In the genomic region with DNA sequence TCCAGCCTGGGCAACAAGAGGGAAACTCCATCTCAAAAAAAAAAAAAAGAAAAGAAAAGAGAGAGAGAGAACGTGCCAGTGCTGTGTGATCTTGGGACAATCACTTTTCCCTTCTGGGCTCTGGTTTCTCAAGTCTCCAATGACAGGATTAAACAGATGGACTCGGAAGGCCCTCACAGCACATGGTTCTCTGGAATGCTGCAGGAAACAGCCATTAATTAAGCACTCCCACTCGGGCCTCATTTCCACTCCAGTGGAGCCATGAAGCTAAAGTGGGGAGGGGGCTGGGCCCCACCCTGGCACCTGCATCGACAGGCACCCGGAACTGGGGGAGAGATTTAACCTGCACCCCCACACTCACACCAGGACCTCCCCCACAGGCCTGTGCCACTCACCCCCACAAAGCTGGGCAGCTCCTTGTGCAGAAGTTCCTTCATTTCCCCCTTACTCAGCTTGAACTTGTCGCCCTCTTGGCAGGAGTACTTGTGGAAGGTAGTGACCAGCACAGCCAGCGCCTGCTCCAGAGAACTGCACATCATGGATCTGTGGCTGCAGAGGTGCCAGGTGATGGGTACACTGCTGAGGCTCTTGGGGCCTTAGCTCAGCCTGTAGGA, we compare ENCODE assay signal across 22 cellular contexts. TPM values are rescaled to one million over a fixed set of nuclear protein-coding genes. Genes with fewer than 3 reads are reported as not detected.
DNase-seq lines count a peak whose midpoint lies in the region; ATAC-seq and TF ChIP-seq lines count a peak whose summit lies in the region.
"Had no signal": no experiment of that assay in that cellular context is flagged by ENCODE, and none has a peak within 500 bp of the region (broad histone marks: within the 10 kb centered on the region; RNA-seq: fewer than 3 reads in every experiment).

No MANE protein-coding gene starts in this region.

- peak overlapping the region; percentile 7 for H3K4me3 Mint-ChIP-seq in dendritic cell treated with granulocyte-macrophage colony-stimulating factor and Interleukin-4, amounts not matched to agents 40 ng/mL and 50 ng/mL, for 4 days
- H3K4me3 Mint-ChIP-seq in nephron progenitor cell: no peak overlapping the region
- H3K4me3 Mint-ChIP-seq: stimulated activated naive B cell treated with anti-CD40 and anti-IgM and Interleukin-4, amounts not matched to agents 10 μg/mL and 1 μg/mL and 100 μg/mL, for 72 hours had no signal

- H3K4me3 ChIP-seq in vagina: peak overlapping the region; percentile 9 to 36
- H3K4me3 ChIP-seq: esophagus muscularis mucosa, HAP-1, tibial nerve had no signal

- H3K4me1 Mint-ChIP-seq in dendritic cell treated with granulocyte-macrophage colony-stimulating factor and Interleukin-4, amounts not matched to agents 40 ng/mL and 50 ng/mL, for 4 days (ENCODE audit: low read depth): peaks cover 61% of the 10 kb centered on the region
- H3K4me1 Mint-ChIP-seq in nephron progenitor cell: peaks cover 50% of the 10 kb centered on the region

- H3K36me3 Mint-ChIP-seq in dendritic cell treated with granulocyte-macrophage colony-stimulating factor and Interleukin-4, amounts not matched to agents 40 ng/mL and 50 ng/mL, for 4 days (ENCODE audit: low read depth): no peaks in the 10 kb centered on the region
- H3K36me3 Mint-ChIP-seq in nephron progenitor cell (ENCODE audit: low read depth): no peaks in the 10 kb centered on the region
- H3K36me3 Mint-ChIP-seq: stimulated activated naive B cell treated with anti-CD40 and anti-IgM and Interleukin-4, amounts not matched to agents 10 μg/mL and 1 μg/mL and 100 μg/mL, for 72 hours had no signal

- ATAC-seq in HG03521 (IDR thresholded peaks at IDR 0.05; ENCODE audit: unreplicated experiment): no peak
- no peak for ATAC-seq in HG03565 (IDR thresholded peaks at IDR 0.05; ENCODE audit: unreplicated experiment)
- ATAC-seq: left ventricle myocardium superior; stimulated activated naive B cell treated with anti-CD40 and anti-IgM and Interleukin-4, amounts not matched to agents 10 μg/mL and 1 μg/mL and 100 μg/mL, for 72 hours had no signal

- POLR2A ChIA-PET in HEK293T (lab: Yijun Ruan, JAX): interaction anchor here (1.0 kb wide), 2 partner anchors 18 to 64 kb away, joined by 3 read pairs; partner anchors contain the start of genes S100A13 and S100A4

- no peaks in the 10 kb centered on the region for H3K27me3 Mint-ChIP-seq in dendritic cell treated with granulocyte-macrophage colony-stimulating factor and Interleukin-4, amounts not matched to agents 40 ng/mL and 50 ng/mL, for 4 days
- peaks cover 7% of the 10 kb centered on the region for H3K27me3 Mint-ChIP-seq in nephron progenitor cell (ENCODE audit: low read depth, poor library complexity)
- H3K27me3 Mint-ChIP-seq: stimulated activated naive B cell treated with anti-CD40 and anti-IgM and Interleukin-4, amounts not matched to agents 10 μg/mL and 1 μg/mL and 100 μg/mL, for 72 hours had no signal

- H3K27me3 ChIP-seq in vagina: no peaks in the 10 kb centered on the region
- H3K27me3 ChIP-seq: esophagus muscularis mucosa, tibial nerve had no signal

- intact Hi-C loops in dendritic cell treated with granulocyte-macrophage colony-stimulating factor and Interleukin-4, amounts not matched to agents 40 ng/mL and 50 ng/mL, for 4 days (cut with micrococcal nuclease): no loop called here
- intact Hi-C loops in vagina (cut with DNase I): loop anchor here (2.0 kb wide), 1 partner anchor 15 kb away; the partner anchor contains the start of gene S100A3

- peaks cover 33% of the 10 kb centered on the region for H3K4me1 ChIP-seq in vagina

- no peak for TF ChIP-seq POLR2A in vagina (IDR thresholded peaks at IDR 0.05)

- no peaks in the 10 kb centered on the region for H3K9me3 ChIP-seq in vagina
- H3K9me3 ChIP-seq: esophagus muscularis mucosa, HAP-1, tibial nerve had no signal

- H3K36me3 ChIP-seq in vagina: no peaks in the 10 kb centered on the region
- H3K36me3 ChIP-seq: esophagus muscularis mucosa, HAP-1, tibial nerve had no signal

- DNase-seq in NCI-H82 (lab: John Stamatoyannopoulos, UW) (peak; percentile 61), NCI-H82 treated with DMSO at 0.1 percent for 48 hours (lab: John Stamatoyannopoulos, UW; ENCODE audit: unreplicated experiment) (no peak), nephron progenitor cell (no peak), vagina (ENCODE audit: extremely low spot score in 2 of 2) (peak in 1 of 2 donors; percentile 89), HEK293T (ENCODE audit: extremely low spot score) (no peak)
- DNase-seq: activated CD4-positive, alpha-beta T cell treated with anti-CD3 and anti-CD28 coated beads, Interleukin-2, amount 50 U/mL, for 4 hours; activated gamma-delta T cell treated with Interleukin-2 at 50 U/mL for 16 hours; amniotic stem cell; central memory CD4-positive, alpha-beta T cell; left ventricle myocardium superior; NCI-H187; nucleus accumbens; SHP77; stimulated activated naive B cell treated with anti-CD40 and anti-IgM and Interleukin-4, amounts not matched to agents 10 μg/mL and 1 μg/mL and 100 μg/mL, for 72 hours had no signal

- TF ChIP-seq CTCF in nephron progenitor cell (IDR thresholded peaks at IDR 0.05) (no peak), vagina (IDR thresholded peaks at IDR 0.05) (no peak)

- H3K9me3 Mint-ChIP-seq in dendritic cell treated with granulocyte-macrophage colony-stimulating factor and Interleukin-4, amounts not matched to agents 40 ng/mL and 50 ng/mL, for 4 days: no peaks in the 10 kb centered on the region
- H3K9me3 Mint-ChIP-seq in nephron progenitor cell: no peaks in the 10 kb centered on the region
- H3K9me3 Mint-ChIP-seq: stimulated activated naive B cell treated with anti-CD40 and anti-IgM and Interleukin-4, amounts not matched to agents 10 μg/mL and 1 μg/mL and 100 μg/mL, for 72 hours had no signal

- peak overlapping the region; percentile 98 for H3K27ac ChIP-seq in vagina

- H3K27ac Mint-ChIP-seq in dendritic cell treated with granulocyte-macrophage colony-stimulating factor and Interleukin-4, amounts not matched to agents 40 ng/mL and 50 ng/mL, for 4 days: peak overlapping the region; percentile 96
- H3K27ac Mint-ChIP-seq in nephron progenitor cell: peak overlapping the region; percentile 77
- H3K27ac Mint-ChIP-seq: stimulated activated naive B cell treated with anti-CD40 and anti-IgM and Interleukin-4, amounts not matched to agents 10 μg/mL and 1 μg/mL and 100 μg/mL, for 72 hours had no signal

- CTCF ChIA-PET in HEK293T (lab: Yijun Ruan, JAX): interaction anchor here (1.5 to 1.9 kb wide), 2 partner anchors 30 to 53 kb away, joined by 5 to 7 read pairs; no protein-coding TSS in a partner anchor

TF ChIP-seq in HEK293T, 16 proteins besides CTCF, POLR2A, EP300 and RAD21:
- TF ChIP-seq LEF1 (IDR thresholded peaks at IDR 0.05; ENCODE audit: borderline replicate concordance) (no peak), BHLHE40 (IDR thresholded peaks at IDR 0.05; ENCODE audit: borderline replicate concordance) (no peak), SUZ12 (IDR thresholded peaks at IDR 0.05) (no peak)

RNA-seq across cellular contexts. Expression of gene S100A2, which starts 2.2 kb away (rescaled TPM):
- 470 TPM for total RNA-seq in vagina

RNA-seq across cellular contexts. Expression of gene S100A3, which starts 14.4 kb away (rescaled TPM):
- total RNA-seq in vagina: 9.6 TPM
- total RNA-seq: T-helper 1 cell treated with Interleukin-12 subunit alpha and Interleukin-12 subunit beta and Interleukin-4 antibody, amounts not matched to agents 30 ng/mL and 1 ng/mL, for 36 hours had no signal

RNA-seq across cellular contexts. Expression of gene S100A4, which starts 17.8 kb away (rescaled TPM):
- total RNA-seq in vagina: 375 TPM

RNA-seq across cellular contexts. Expression of gene S100A5, which starts 22.7 kb away (rescaled TPM):
- total RNA-seq in vagina: not detected
- total RNA-seq: glomerular endothelial cell, left ventricle myocardium superior, tibial nerve had no signal

RNA-seq across cellular contexts. Expression of gene S100A6, which starts 27.7 kb away (rescaled TPM):
- 562 TPM for total RNA-seq in vagina
